In the genomic region with DNA sequence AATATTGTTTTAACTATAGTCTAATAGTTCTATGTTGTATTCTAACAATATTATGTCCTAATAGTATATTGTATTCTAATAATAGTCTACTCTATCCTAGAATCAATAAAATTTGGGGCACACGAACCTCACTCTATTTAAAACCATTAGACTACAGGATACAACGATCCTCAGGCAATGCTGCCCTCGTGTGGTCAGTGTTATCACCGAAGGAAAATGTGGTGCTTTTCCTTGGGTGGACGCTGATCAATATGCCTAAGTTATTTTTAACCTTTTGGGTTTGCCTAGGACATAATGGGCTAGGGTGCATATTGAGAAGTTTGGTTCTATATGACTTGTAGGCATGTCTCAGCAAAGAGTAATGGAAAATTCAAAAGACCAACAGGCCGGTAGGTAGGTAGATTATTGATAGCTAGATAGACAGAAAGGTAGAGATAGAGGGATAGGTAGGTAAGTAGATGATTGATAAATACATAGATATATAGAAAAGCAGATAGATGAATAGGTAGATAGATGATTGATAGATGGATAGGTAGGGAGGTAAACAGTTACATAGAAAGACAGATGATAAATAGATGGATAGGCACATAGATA, we compare ENCODE assay signal across 8 cellular contexts.
A peak's percentile ranks its signal among the peaks of the same experiment; 100 is the strongest.
DNase-seq lines count a peak whose midpoint lies in the region; ATAC-seq, FAIRE-seq and TF ChIP-seq lines count a peak whose summit lies in the region.

No MANE protein-coding gene starts in this region.

- H3F3A ChIP-seq in DOHH2 (ENCODE audit: control insufficient read depth, insufficient read depth): no peaks in the 10 kb centered on the region

- H3K27ac Mint-ChIP-seq in activated CD4-positive, alpha-beta memory T cell treated with anti-CD3 and anti-CD28 coated beads for 36 hours: no peak overlapping the region

- H3K4me2 ChIP-seq in DOHH2 (ENCODE audit: low read length): no peak overlapping the region

- H3K9me3 ChIP-seq in DOHH2 (ENCODE audit: control insufficient read depth, insufficient read depth, low read length): no peaks in the 10 kb centered on the region
- no peaks in the 10 kb centered on the region for H3K9me3 ChIP-seq in pancreas

- TF ChIP-seq CTCF in DOHH2 (IDR thresholded peaks at IDR 0.05; ENCODE audit: low read depth, low read length, poor library complexity, severe bottlenecking): peak; percentile 47
- no peak for TF ChIP-seq CTCF in GM20000 (IDR thresholded peaks at IDR 0.05; ENCODE audit: extremely low read depth, missing control alignments)
- TF ChIP-seq CTCF in fibroblast of mammary gland (conservative IDR thresholded peaks at IDR 0.05; ENCODE audit: control insufficient read depth, insufficient read depth, low read depth, low read length): peak; percentile 69
- peak; percentile 40 to 61 (median 54) for TF ChIP-seq CTCF in pancreas (IDR thresholded peaks at IDR 0.05)

- H3K4me1 ChIP-seq in DOHH2 (ENCODE audit: control insufficient read depth, low read length): peaks cover 9% of the 10 kb centered on the region
- H3K4me1 ChIP-seq in pancreas: no peaks in the 10 kb centered on the region

- H3K9me2 ChIP-seq in DOHH2 (replicated peaks; ENCODE audit: control insufficient read depth, low read length): no peaks in the 10 kb centered on the region

- CTCF ChIA-PET in activated CD4-positive, alpha-beta memory T cell treated with anti-CD3 and anti-CD28 coated beads for 36 hours (lab: Charles Lee): interaction anchor here (0.7 kb wide), 1 partner anchor 13 kb away, joined by 4 read pairs; no protein-coding TSS in a partner anchor

- H3K9me3 Mint-ChIP-seq in activated CD4-positive, alpha-beta memory T cell treated with anti-CD3 and anti-CD28 coated beads for 36 hours: no peaks in the 10 kb centered on the region

- 4 to 5% methylated on average over 6 of the region's 6 CpGs for WGBS in pancreas, 2 donors

- DNase-seq in GM20000 (ENCODE audit: low spot score) (peak; percentile 12), NCI-H1694 (lab: John Stamatoyannopoulos, UW) (peak; percentile 43), fibroblast of mammary gland (ENCODE audit: low read depth) (peak; percentile 59), pancreas (peak in 5 of 6 donors; percentile 3 to 76 (median 32)), ureter (ENCODE audit: low spot score) (no peak)
- peak; percentile 29 for DNase-seq in activated CD4-positive, alpha-beta memory T cell treated with anti-CD3 and anti-CD28 coated beads for 36 hours
- no peak for DNase-seq in NK-92 treated with Interleukin-12 subunit alpha and Interleukin-12 subunit beta, amount 100 ng/mL, for 24 hours (lab: John Stamatoyannopoulos, UW)

- H3K4me1 Mint-ChIP-seq in activated CD4-positive, alpha-beta memory T cell treated with anti-CD3 and anti-CD28 coated beads for 36 hours (ENCODE audit: low read depth): no peaks in the 10 kb centered on the region

- no peaks in the 10 kb centered on the region for H3K27me3 Mint-ChIP-seq in activated CD4-positive, alpha-beta memory T cell treated with anti-CD3 and anti-CD28 coated beads for 36 hours

- peaks cover 12% of the 10 kb centered on the region for H3K36me3 Mint-ChIP-seq in activated CD4-positive, alpha-beta memory T cell treated with anti-CD3 and anti-CD28 coated beads for 36 hours

- H3K79me2 ChIP-seq in DOHH2 (ENCODE audit: control insufficient read depth, low read length): no peaks in the 10 kb centered on the region

- no peak overlapping the region for H3K4me3 Mint-ChIP-seq in activated CD4-positive, alpha-beta memory T cell treated with anti-CD3 and anti-CD28 coated beads for 36 hours

- H3K36me3 ChIP-seq in DOHH2 (ENCODE audit: control insufficient read depth, low read length) (no peaks in the 10 kb centered on the region), pancreas (no peaks in the 10 kb centered on the region)

- H3K4me3 ChIP-seq in DOHH2 (ENCODE audit: low read length) (no peak overlapping the region), fibroblast of mammary gland (ENCODE audit: control insufficient read depth, low read depth, low read length) (no peak overlapping the region), pancreas (no peak overlapping the region)

- H3K27me3 ChIP-seq in DOHH2 (ENCODE audit: control insufficient read depth, low read length) (no peaks in the 10 kb centered on the region), pancreas (no peaks in the 10 kb centered on the region)

- FAIRE-seq in pancreas (lab: Jason Lieb, UNC): peak; percentile 97

- H3K27ac ChIP-seq in DOHH2 (ENCODE audit: low read depth, low read length) (no peak overlapping the region), pancreas (no peak overlapping the region)

- intact Hi-C loops in activated CD4-positive, alpha-beta memory T cell treated with anti-CD3 and anti-CD28 coated beads for 36 hours (cut with micrococcal nuclease): no loop called here
- intact Hi-C loops in pancreas (cut with DNase I): no loop called here

- H4K20me1 ChIP-seq in DOHH2 (ENCODE audit: control insufficient read depth, insufficient read depth, low read depth, low read length): no peaks in the 10 kb centered on the region

- peak; percentile 58 to 83 (median 74) for ATAC-seq in pancreas

- POLR2A ChIA-PET in activated CD4-positive, alpha-beta memory T cell treated with anti-CD3 and anti-CD28 coated beads for 36 hours (lab: Charles Lee): no interaction called here

Comparison
In these comparisons a context has a peak if more than half of its experiments do, and no peak if none do; other contexts are left out.
1. DNase-seq: peak in GM20000 (single experiment), NCI-H1694 (single experiment), activated CD4-positive, alpha-beta memory T cell treated with anti-CD3 and anti-CD28 coated beads for 36 hours (single experiment), fibroblast of mammary gland (single experiment) and pancreas (5 of 6); none in ureter (single experiment) and NK-92 treated with Interleukin-12 subunit alpha and Interleukin-12 subunit beta, amount 100 ng/mL, for 24 hours (single experiment).